2 cellular contexts compared by ENCODE assay signal in genomic region chr14:104694991-104695659, GRCh38.
TF ChIP-seq lines count a peak whose summit lies in the region.

No MANE protein-coding gene starts in this region.

TF ChIP-seq in K562, 482 proteins besides CTCF, POLR2A, EP300 and RAD21:
- no peak for TF ChIP-seq TFE3 (CRISPR knock-in tag; IDR thresholded peaks at IDR 0.05)
- no peak for TF ChIP-seq BRD4 (IDR thresholded peaks at IDR 0.05)
- TF ChIP-seq JUNB (CRISPR knock-in tag; conservative IDR thresholded peaks at IDR 0.05): no peak
- no peak for TF ChIP-seq ZNF518B (CRISPR knock-in tag; IDR thresholded peaks at IDR 0.05)
- no peak for TF ChIP-seq PCBP2 (IDR thresholded peaks at IDR 0.05; ENCODE audit: low read depth, low read length, poor library complexity, severe bottlenecking)
- TF ChIP-seq ZNF263 (CRISPR knock-in tag; IDR thresholded peaks at IDR 0.05; ENCODE audit: borderline replicate concordance): peak; percentile 59; the same call in 1 of the 2 replicates
- TF ChIP-seq ZNF3 (CRISPR knock-in tag; IDR thresholded peaks at IDR 0.05): no peak
- no peak for TF ChIP-seq HMG20B (CRISPR knock-in tag; IDR thresholded peaks at IDR 0.05)

TF ChIP-seq in SK-N-SH, 30 proteins besides CTCF, POLR2A, EP300 and RAD21:
- TF ChIP-seq CHD2 (IDR thresholded peaks at IDR 0.05; ENCODE audit: low read length, partially characterized antibody) (no peak), ZBTB33 (IDR thresholded peaks at IDR 0.05; ENCODE audit: borderline replicate concordance, low read depth) (no peak), MEF2A (IDR thresholded peaks at IDR 0.05; ENCODE audit: borderline replicate concordance, low read depth) (no peak), SIN3A (IDR thresholded peaks at IDR 0.05; ENCODE audit: borderline replicate concordance, low read depth, low read length) (no peak), TEAD4 (IDR thresholded peaks at IDR 0.05; ENCODE audit: borderline replicate concordance, insufficient read depth) (no peak), YY1 (IDR thresholded peaks at IDR 0.05; ENCODE audit: low read depth) (no peak), MAX (IDR thresholded peaks at IDR 0.05; ENCODE audit: low read depth) (no peak), NFIC (IDR thresholded peaks at IDR 0.05; ENCODE audit: borderline replicate concordance) (no peak), SMC3 (IDR thresholded peaks at IDR 0.05; ENCODE audit: low read depth, low read length) (no peak), GATA2 (CRISPR knock-in tag; IDR thresholded peaks at IDR 0.05) (no peak), TCF12 (IDR thresholded peaks at IDR 0.05) (no peak), IRF3 (IDR thresholded peaks at IDR 0.05; ENCODE audit: low read depth, low read length) (no peak)
